Comparison of ENCODE assay signal across 1 cellular context in genomic region chr17:34412022-34412421, GRCh38.
TF ChIP-seq lines count a peak whose summit lies in the region.

No MANE protein-coding gene starts in this region.

TF ChIP-seq in endothelial cell of umbilical vein, 7 proteins besides CTCF, POLR2A, EP300 and RAD21 (continued from another document):
- TF ChIP-seq GATA2 (IDR thresholded peaks at IDR 0.05; ENCODE audit: insufficient read depth, insufficient read length, low read depth, low read length), result no peak
- no peak for TF ChIP-seq MAX (IDR thresholded peaks at IDR 0.05; ENCODE audit: insufficient read depth, insufficient read length)
- TF ChIP-seq MYC (IDR thresholded peaks at IDR 0.05; ENCODE audit: low read depth, low read length), result no peak
- TF ChIP-seq EZH2 (IDR thresholded peaks at IDR 0.05; ENCODE audit: borderline replicate concordance, low read depth, low read length, severe bottlenecking), result no peak
